Comparison of ENCODE assay signal across 8 cellular contexts in the genomic region with DNA sequence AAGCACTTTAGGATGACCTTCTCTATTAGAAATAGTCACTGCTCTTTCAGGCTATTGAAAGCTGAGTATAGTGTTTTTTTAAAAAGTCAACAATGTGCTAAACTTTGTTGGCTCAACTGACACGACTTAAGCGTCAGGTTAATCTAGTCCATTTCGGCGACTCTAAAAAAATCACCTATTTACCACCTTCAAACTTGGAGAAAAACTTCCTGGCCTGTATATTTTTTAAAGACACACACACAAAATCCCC.
DNase-seq lines count a peak whose midpoint lies in the region; ATAC-seq and TF ChIP-seq lines count a peak whose summit lies in the region.

No MANE protein-coding gene starts in this region.

- H3K9ac ChIP-seq in ES-I3 (ENCODE audit: low read depth, low read length) (peak overlapping the region; percentile 83), rectal smooth muscle tissue (ENCODE audit: low read length) (peak overlapping the region; percentile 99)

- no peak for DNase-seq in RWPE2 (ENCODE audit: low spot score)
- no peak for DNase-seq in fibroblast of mammary gland (ENCODE audit: low read depth)

- H3K4me1 ChIP-seq in ES-I3 (ENCODE audit: insufficient read depth, low read length), result peaks cover 58% of the 10 kb centered on the region
- H3K4me1 ChIP-seq in RWPE2 (ENCODE audit: insufficient read depth, poor library complexity, severe bottlenecking), result peaks cover 49% of the 10 kb centered on the region
- peaks cover 28% of the 10 kb centered on the region for H3K4me1 ChIP-seq in rectal smooth muscle tissue (ENCODE audit: control insufficient read depth, insufficient read depth, low read length)

- H3K27ac ChIP-seq in RWPE2 (ENCODE audit: poor library complexity, severe bottlenecking), result peak overlapping the region; percentile 96
- H3K27ac ChIP-seq in rectal smooth muscle tissue (ENCODE audit: low read depth, low read length), result peak overlapping the region; percentile 93

- H3K36me3 ChIP-seq in ES-I3 (ENCODE audit: insufficient read depth, low read length) (no peaks in the 10 kb centered on the region), RWPE2 (ENCODE audit: low read depth) (no peaks in the 10 kb centered on the region), rectal smooth muscle tissue (ENCODE audit: control insufficient read depth, insufficient read depth, low read length) (no peaks in the 10 kb centered on the region)

- H3K4me3 ChIP-seq in RWPE2 (ENCODE audit: severe bottlenecking) (peak overlapping the region; percentile 63), fibroblast of mammary gland (ENCODE audit: control insufficient read depth, low read depth, low read length) (peak overlapping the region; percentile 68), rectal smooth muscle tissue (ENCODE audit: low read length) (peak overlapping the region; percentile 88)

- TF ChIP-seq CTCF in RWPE2 (IDR thresholded peaks at IDR 0.05; ENCODE audit: poor library complexity, severe bottlenecking) (no peak), fibroblast of mammary gland (conservative IDR thresholded peaks at IDR 0.05; ENCODE audit: control insufficient read depth, insufficient read depth, low read depth, low read length) (no peak)

- H3K9me3 ChIP-seq in ES-I3 (ENCODE audit: control insufficient read depth, insufficient read depth, low read length), result no peaks in the 10 kb centered on the region
- H3K9me3 ChIP-seq in RWPE2 (ENCODE audit: severe bottlenecking), result no peaks in the 10 kb centered on the region

- H3K27me3 ChIP-seq in RWPE2 (ENCODE audit: insufficient read depth, poor library complexity, severe bottlenecking) (no peaks in the 10 kb centered on the region), rectal smooth muscle tissue (ENCODE audit: control insufficient read depth, insufficient read depth, low read length) (no peaks in the 10 kb centered on the region)

- ATAC-seq in RWPE2 (ENCODE audit: low read depth), result no peak
- no peak for ATAC-seq in GM18517 (IDR thresholded peaks at IDR 0.05; ENCODE audit: unreplicated experiment)
- ATAC-seq in GM21723 (IDR thresholded peaks at IDR 0.05; ENCODE audit: unreplicated experiment), result no peak
- ATAC-seq in HG02623 (IDR thresholded peaks at IDR 0.05; ENCODE audit: unreplicated experiment), result no peak
- ATAC-seq in HG03354 (IDR thresholded peaks at IDR 0.05; ENCODE audit: poor library complexity, severe bottlenecking, unreplicated experiment), result no peak
